12 cellular contexts compared by ENCODE assay signal in the genomic region with DNA sequence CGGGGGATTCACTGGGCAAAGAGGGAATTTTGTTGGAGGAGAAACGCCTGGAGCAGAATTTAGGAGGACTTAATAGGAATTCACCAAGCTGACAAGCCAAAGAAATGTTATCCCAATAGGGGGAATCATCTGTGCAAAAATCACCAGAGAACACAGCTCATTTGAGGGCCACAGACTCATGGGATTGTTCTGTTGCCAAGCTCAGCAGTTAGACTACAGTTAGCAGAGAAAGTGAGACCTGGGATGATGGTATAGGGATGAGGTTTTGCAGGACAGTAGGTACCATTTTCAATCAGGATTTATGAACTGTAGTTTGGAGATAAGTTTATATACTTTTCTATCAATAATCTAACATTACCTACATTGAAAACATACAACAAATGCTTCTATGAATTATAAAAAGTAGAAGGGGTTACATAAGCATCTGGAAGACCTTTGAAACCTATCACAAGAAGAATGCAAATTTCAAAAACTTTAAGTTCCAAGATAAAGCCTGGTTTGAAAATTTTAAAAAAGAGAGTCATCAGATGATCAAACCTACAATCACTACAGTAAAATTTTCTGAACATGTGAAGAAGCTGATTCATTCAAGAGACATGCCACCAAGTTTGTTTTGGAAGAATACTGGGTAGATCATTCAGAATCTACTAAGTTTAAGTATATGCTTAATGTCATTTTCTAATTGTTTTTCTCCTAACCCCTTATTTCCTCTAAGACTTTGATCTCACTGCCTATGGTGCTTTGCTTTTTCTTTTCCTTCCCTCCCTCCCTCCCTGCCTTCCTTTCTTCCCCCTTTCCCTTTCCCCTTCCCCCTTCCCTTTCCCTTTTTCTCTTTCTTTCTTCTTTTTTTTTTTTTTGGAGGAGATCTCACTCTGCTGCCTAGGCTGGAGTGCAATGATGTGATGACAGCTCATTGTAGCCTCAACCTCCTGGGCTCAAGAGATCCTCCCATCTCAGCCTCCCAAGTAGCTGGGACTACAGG.
DNase-seq lines count a peak whose midpoint lies in the region; ATAC-seq and TF ChIP-seq lines count a peak whose summit lies in the region.
"Had no signal": no experiment of that assay in that cellular context is flagged by ENCODE, and none has a peak within 500 bp of the region (broad histone marks: within the 10 kb centered on the region; RNA-seq: fewer than 3 reads in every experiment).

No MANE protein-coding gene starts in this region.

- no peaks in the 10 kb centered on the region for H3K27me3 Mint-ChIP-seq in Caco-2 (ENCODE audit: insufficient read depth, unreplicated experiment)

- CTCF ChIA-PET in Caco-2 (lab: Charles Lee) = no interaction called here

- intact Hi-C loops in gastrocnemius medialis (cut with DNase I; ENCODE audit: low total_unique reads) (loop anchor here (5.0 kb wide), 1 partner anchor 81 kb away; the partner anchor contains the start of gene KIF13A), Caco-2 (cut with micrococcal nuclease; ENCODE audit: unreplicated experiment) (no loop called here)

- H3K27me3 ChIP-seq in SJSA1 (replicated peaks) (no peaks in the 10 kb centered on the region), gastrocnemius medialis (no peaks in the 10 kb centered on the region), Caco-2 (replicated peaks; ENCODE audit: control insufficient read depth, insufficient read depth, low read length) (no peaks in the 10 kb centered on the region)

- no peak overlapping the region for H3K27ac Mint-ChIP-seq in Caco-2 (ENCODE audit: unreplicated experiment)
- H3K27ac Mint-ChIP-seq: nephron progenitor cell had no signal

- no peak for TF ChIP-seq CTCF in gastrocnemius medialis (IDR thresholded peaks at IDR 0.05 in 4 of 5, conservative IDR thresholded peaks at IDR 0.05 in 1 of 5)
- TF ChIP-seq CTCF in Caco-2 (IDR thresholded peaks at IDR 0.05; ENCODE audit: insufficient read depth in 1 of 2, low read depth in 1 of 2, low read length in 1 of 2, severe bottlenecking in 1 of 2, unreplicated experiment in 1 of 2) = no peak

- peak overlapping the region; percentile 80 for H3K27ac ChIP-seq in SJSA1
- H3K27ac ChIP-seq in gastrocnemius medialis = peak overlapping the region; percentile 88 to 94 (median 89)

- no peak for TF ChIP-seq POLR2A in gastrocnemius medialis (IDR thresholded peaks at IDR 0.05)

- H3K4me1 Mint-ChIP-seq in Caco-2 (ENCODE audit: low read depth, unreplicated experiment) = peaks cover 10% of the 10 kb centered on the region

- H3K36me3 Mint-ChIP-seq in Caco-2 (ENCODE audit: insufficient read depth, unreplicated experiment) = peaks cover 6% of the 10 kb centered on the region

- H3K9me3 Mint-ChIP-seq in Caco-2 (ENCODE audit: unreplicated experiment) = no peaks in the 10 kb centered on the region
- H3K9me3 Mint-ChIP-seq: nephron progenitor cell had no signal

- H3K4me3 Mint-ChIP-seq in Caco-2 (ENCODE audit: unreplicated experiment) = no peak overlapping the region
- H3K4me3 Mint-ChIP-seq: nephron progenitor cell had no signal

- H3K9me3 ChIP-seq in SJSA1 (replicated peaks) = no peaks in the 10 kb centered on the region
- no peaks in the 10 kb centered on the region for H3K9me3 ChIP-seq in gastrocnemius medialis
- peaks cover 4% of the 10 kb centered on the region; the same call in 1 of the 2 replicates for H3K9me3 ChIP-seq in Caco-2

- DNase-seq in Caki2 (ENCODE audit: low read depth) (peak; percentile 37), SJSA1 (ENCODE audit: low read depth in 1 of 2, low spot score in 2 of 2) (peak in 1 of 2 experiments; percentile 36), fibroblast of gingiva (ENCODE audit: low read depth) (peak; percentile 64), gastrocnemius medialis (no peak), HUDEP-2 (lab: John Stamatoyannopoulos, UW; ENCODE audit: unreplicated experiment in 76 of 76) (no peak), COLO668 (lab: John Stamatoyannopoulos, UW; ENCODE audit: unreplicated experiment) (no peak), Caco-2 (no peak), ureter (ENCODE audit: low spot score) (no peak)
- DNase-seq: amygdala, KG1, NCI-H2107, nephron progenitor cell had no signal

- POLR2A ChIA-PET in Caco-2 (lab: Charles Lee) = no interaction called here

- H3K36me3 ChIP-seq in SJSA1 (0 out of 2 replicates have a peak, but pooled peaks cover 3% of the 10 kb centered on the region), gastrocnemius medialis (no peaks in the 10 kb centered on the region), Caco-2 (ENCODE audit: control insufficient read depth, insufficient read depth, low read length) (no peaks in the 10 kb centered on the region)

- ATAC-seq in gastrocnemius medialis = no peak

- BruUV-seq in Caco-2 (replicated peaks; lab: Mats Ljungman, UMichigan) = no TSS peak

- H3K4me1 ChIP-seq in SJSA1 (replicated peaks) (peaks cover 34% of the 10 kb centered on the region), gastrocnemius medialis (peaks cover 85 to 92% of the 10 kb centered on the region in 2 donors), Caco-2 (0 out of 2 replicates have a peak, but pooled peaks cover 6% of the 10 kb centered on the region)

- in situ Hi-C loops in Caki2 (cut with HindIII; ENCODE audit: low pct_unique_long_range_greater_than_20kb, low sequenced_read_pairs) = no loop called here
- in situ Hi-C loops in gastrocnemius medialis (cut with MboI; ENCODE audit: low sequenced_read_pairs in 4 of 4) = loop anchor here in 1 of 4 donors (5.0 kb wide), 1 partner anchor 81 kb away; the partner anchor contains the start of gene KIF13A

- no peak overlapping the region for H3K4me3 ChIP-seq in SJSA1
- H3K4me3 ChIP-seq in gastrocnemius medialis = no peak overlapping the region
- no peak overlapping the region for H3K4me3 ChIP-seq in Caco-2 (ENCODE audit: low read depth, low read length)

Comparison
In these comparisons a context has a peak if more than half of its experiments do, and no peak if none do; other contexts are left out.
1. DNase-seq: peak in Caki2 (single experiment) and fibroblast of gingiva (single experiment); none in gastrocnemius medialis (0 of 2), HUDEP-2 (0 of 76), COLO668 (single experiment), Caco-2 (0 of 2) and ureter (single experiment).